15 cellular contexts compared by ENCODE assay signal in genomic region chr3:37737134-37737533, GRCh38.
"Had no signal": no experiment of that assay in that cellular context is flagged by ENCODE, and none has a peak within 500 bp of the region (broad histone marks: within the 10 kb centered on the region; RNA-seq: fewer than 3 reads in every experiment).

No MANE protein-coding gene starts in this region.

- DNase-seq: activated CD4-positive, alpha-beta T cell treated with anti-CD3 and anti-CD28 coated beads, Interleukin-2, amount 50 U/mL, for 1 hour; activated CD4-positive, CD25-positive, alpha-beta regulatory T cell; activated effector memory CD4-positive, alpha-beta T cell treated with anti-CD3 and anti-CD28 coated beads, Interleukin-2, amount 50 U/mL, for 16 hours; activated T-cell treated with anti-CD3 and anti-CD28 coated beads, Interleukin-2, amount 50 U/mL, for 1 hour; amniotic stem cell; body of pancreas; erythroblast; glutamatergic neuron; sigmoid colon; stimulated activated naive CD4-positive, alpha-beta T cell treated with Interleukin-2 at 50 U/mL for 16 hours; upper lobe of left lung had no signal

- H3K27ac ChIP-seq: body of pancreas, prostate gland, sigmoid colon, suprapubic skin, upper lobe of left lung had no signal

- H3K27me3 ChIP-seq: body of pancreas, sigmoid colon, suprapubic skin, upper lobe of left lung had no signal

- H3K4me3 ChIP-seq: body of pancreas, prostate gland, sigmoid colon, suprapubic skin, upper lobe of left lung had no signal

- H3K36me3 ChIP-seq: prostate gland, suprapubic skin had no signal

- H3K9me3 ChIP-seq: body of pancreas, prostate gland, sigmoid colon, suprapubic skin, upper lobe of left lung had no signal

- ATAC-seq: activated naive CD4-positive, alpha-beta T cell treated with anti-CD3 and anti-CD28 coated beads, Interleukin-2, amount 50 U/mL, for 72 hours; body of pancreas; natural killer cell treated with Interleukin-12 subunit alpha and Interleukin-12 subunit beta and Interleukin-15 and Interleukin-18, amount 100 ng/mL, for 72 hours had no signal

- H3K4me1 ChIP-seq: body of pancreas, prostate gland, suprapubic skin had no signal
